Comparison of ENCODE assay signal across 4 cellular contexts in the genomic region with DNA sequence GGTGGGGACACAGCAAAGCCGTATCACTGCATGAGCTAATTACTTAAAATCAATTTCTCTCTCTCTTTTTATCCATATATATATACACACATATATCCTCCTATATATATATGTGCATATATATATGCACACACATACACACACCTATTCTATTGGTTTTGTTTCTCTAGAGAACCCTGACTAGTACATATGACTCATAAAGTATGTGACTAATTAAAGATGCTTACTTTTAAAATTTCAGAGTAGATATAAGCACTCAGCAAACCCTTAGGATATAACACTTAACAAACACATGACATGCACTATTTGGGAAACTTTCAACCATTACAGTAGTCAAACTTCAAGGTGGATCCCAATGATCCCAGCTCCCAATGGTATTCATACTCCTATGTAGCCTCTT.
"Had no signal": no experiment of that assay in that cellular context is flagged by ENCODE, and none has a peak within 500 bp of the region (broad histone marks: within the 10 kb centered on the region; RNA-seq: fewer than 3 reads in every experiment).

No MANE protein-coding gene starts in this region.

- DNase-seq: H9, HCEC 1CT, IMR-90 had no signal

- H3K4me1 Mint-ChIP-seq: GM23338 had no signal

- H3K4me3 ChIP-seq: GM23338 had no signal

- H3K4me3 Mint-ChIP-seq: GM23338, H9 had no signal

- H3K27ac Mint-ChIP-seq: GM23338, H9 had no signal

- ATAC-seq: GM23338 had no signal
